In genomic region chr5:149940077-149940574, GRCh38 we compare ENCODE assay signal across 12 cellular contexts. TPM values are rescaled to one million over a fixed set of nuclear protein-coding genes. Genes with fewer than 3 reads are reported as not detected.
A peak's percentile ranks its signal among the peaks of the same experiment; 100 is the strongest.
DNase-seq lines count a peak whose midpoint lies in the region; ATAC-seq lines count a peak whose summit lies in the region.
"Had no signal": no experiment of that assay in that cellular context is flagged by ENCODE, and none has a peak within 500 bp of the region (broad histone marks: within the 10 kb centered on the region; RNA-seq: fewer than 3 reads in every experiment).

No MANE protein-coding gene starts in this region.

- H3K27ac ChIP-seq in naive thymus-derived CD4-positive, alpha-beta T cell (ENCODE audit: low read depth, low read length), result no peak overlapping the region
- H3K27ac ChIP-seq: parathyroid adenoma had no signal

- H3K4me3 Mint-ChIP-seq in naive thymus-derived CD4-positive, alpha-beta T cell, result no peak overlapping the region

- no peaks in the 10 kb centered on the region for H3K9me3 Mint-ChIP-seq in naive thymus-derived CD4-positive, alpha-beta T cell

- peaks cover 0 to 2% (median 0%) of the 10 kb centered on the region in 7 donors for H3K4me1 Mint-ChIP-seq in naive thymus-derived CD4-positive, alpha-beta T cell

- POLR2A ChIA-PET in naive thymus-derived CD4-positive, alpha-beta T cell (lab: Charles Lee), result no interaction called here

- intact Hi-C loops in naive thymus-derived CD4-positive, alpha-beta T cell (cut with micrococcal nuclease), result no loop called here

- H3K27me3 Mint-ChIP-seq in naive thymus-derived CD4-positive, alpha-beta T cell, result peaks cover 0 to 9% (median 0%) of the 10 kb centered on the region in 5 donors

- no peaks in the 10 kb centered on the region for H3K36me3 ChIP-seq in naive thymus-derived CD4-positive, alpha-beta T cell (ENCODE audit: control insufficient read depth in 2 of 3, insufficient read depth in 3 of 3, low read length in 3 of 3)
- H3K36me3 ChIP-seq: heart left ventricle had no signal

- H3K36me3 Mint-ChIP-seq in naive thymus-derived CD4-positive, alpha-beta T cell, result no peaks in the 10 kb centered on the region

- no peak overlapping the region for H3K4me3 ChIP-seq in naive thymus-derived CD4-positive, alpha-beta T cell (ENCODE audit: low read length)
- H3K4me3 ChIP-seq: heart left ventricle had no signal

- CTCF ChIA-PET in naive thymus-derived CD4-positive, alpha-beta T cell (lab: Charles Lee), result no interaction called here

- H3K4me1 ChIP-seq in naive thymus-derived CD4-positive, alpha-beta T cell (ENCODE audit: control insufficient read depth in 2 of 2, insufficient read depth in 2 of 2, low read length in 2 of 2), result no peaks in the 10 kb centered on the region

- ATAC-seq in GM19025 (IDR thresholded peaks at IDR 0.05; ENCODE audit: low read depth, unreplicated experiment) (peak; percentile 63), HG03095 (IDR thresholded peaks at IDR 0.05; ENCODE audit: unreplicated experiment) (peak; percentile 86), esophagus mucosa (no peak)
- ATAC-seq in naive thymus-derived CD4-positive, alpha-beta T cell, result peak; percentile 31

- H3K27ac Mint-ChIP-seq in naive thymus-derived CD4-positive, alpha-beta T cell, result no peak overlapping the region

- DNase-seq in SIG-M5 treated with dmso at 0.1 percent for 504 hours (lab: John Stamatoyannopoulos, UW; ENCODE audit: unreplicated experiment) (peak; percentile 98), cortex of kidney (lab: John Stamatoyannopoulos, UW) (no peak), RPMI8226 (no peak)
- DNase-seq in naive thymus-derived CD4-positive, alpha-beta T cell, result no peak
- DNase-seq in effector CD4-positive, alpha-beta T cell, result no peak
- DNase-seq: activated naive CD4-positive, alpha-beta T cell treated with Interleukin-2 at 50 U/mL for 16 hours; heart left ventricle; stimulated activated CD8-positive, alpha-beta memory T cell treated with anti-CD3 and anti-CD28 coated beads, Interleukin-4, amount 100 ng/mL, for 48 hours had no signal

- no peaks in the 10 kb centered on the region for H3K27me3 ChIP-seq in naive thymus-derived CD4-positive, alpha-beta T cell (ENCODE audit: control insufficient read depth in 2 of 2, insufficient read depth in 2 of 2, low read length in 2 of 2)
- H3K27me3 ChIP-seq: heart left ventricle had no signal

- H3K9me3 ChIP-seq in naive thymus-derived CD4-positive, alpha-beta T cell (ENCODE audit: control insufficient read depth in 2 of 3, low read length in 3 of 3), result no peaks in the 10 kb centered on the region
- H3K9me3 ChIP-seq: heart left ventricle had no signal

RNA-seq across cellular contexts. Expression of gene PDE6A, which starts 4.5 kb away (rescaled TPM):
- not detected for total RNA-seq in naive thymus-derived CD4-positive, alpha-beta T cell
- under 1 TPM in 1 of 2 donors, not detected in 1; 0.11 TPM for polyA plus RNA-seq in naive thymus-derived CD4-positive, alpha-beta T cell
- total RNA-seq in esophagus mucosa, result 0.48 TPM

RNA-seq across cellular contexts. Expression of gene SLC26A2, which starts 20.4 kb away (rescaled TPM):
- total RNA-seq in naive thymus-derived CD4-positive, alpha-beta T cell, result 10 to 100 TPM in 2 of 5 experiments, 1 to 10 TPM in 3; 5.2 to 16.5 (median 9.6) TPM
- 1 to 10 TPM; 3.2 to 3.9 TPM for polyA plus RNA-seq in naive thymus-derived CD4-positive, alpha-beta T cell
- total RNA-seq in esophagus mucosa, result 8.9 TPM
